ENCODE assay signal across 9 cellular contexts in genomic region chr15:85579957-85580694, GRCh38.
DNase-seq lines count a peak whose midpoint lies in the region; ATAC-seq and TF ChIP-seq lines count a peak whose summit lies in the region.
"Had no signal": no experiment of that assay in that cellular context is flagged by ENCODE, and none has a peak within 500 bp of the region (broad histone marks: within the 10 kb centered on the region; RNA-seq: fewer than 3 reads in every experiment).

No MANE protein-coding gene starts in this region.

- H4K20me1 ChIP-seq in H9 (ENCODE audit: control insufficient read depth, insufficient read depth, insufficient read length) = no peaks in the 10 kb centered on the region

- H3K27me3 ChIP-seq in mesenchymal stem cell (ENCODE audit: control insufficient read depth in 1 of 2, insufficient read depth in 1 of 2, low read length in 2 of 2) = no peaks in the 10 kb centered on the region
- H3K27me3 ChIP-seq in upper lobe of right lung = no peaks in the 10 kb centered on the region
- no peaks in the 10 kb centered on the region for H3K27me3 ChIP-seq in H9 (ENCODE audit: insufficient read depth, low read length)
- H3K27me3 ChIP-seq: SJCRH30 had no signal

- no peak overlapping the region for H2BK20ac ChIP-seq in H9 (ENCODE audit: low read depth, low read length, poor library complexity, severe bottlenecking)

- H3K4me1 ChIP-seq in mesenchymal stem cell (ENCODE audit: control insufficient read depth, insufficient read depth, low read depth, low read length) = peaks cover 26% of the 10 kb centered on the region
- H3K4me1 ChIP-seq in upper lobe of right lung = peaks cover 78% of the 10 kb centered on the region
- no peaks in the 10 kb centered on the region for H3K4me1 ChIP-seq in H9 (ENCODE audit: insufficient read depth, low read length)

- H3K9me3 Mint-ChIP-seq in activated naive CD4-positive, alpha-beta T cell treated with anti-CD3 and anti-CD28 coated beads for 36 hours = no peaks in the 10 kb centered on the region
- no peaks in the 10 kb centered on the region for H3K9me3 Mint-ChIP-seq in H9

- no peak overlapping the region for H3K4me3 Mint-ChIP-seq in activated naive CD4-positive, alpha-beta T cell treated with anti-CD3 and anti-CD28 coated beads for 36 hours
- no peak overlapping the region for H3K4me3 Mint-ChIP-seq in H9

- H2AK5ac ChIP-seq in mesenchymal stem cell (ENCODE audit: low read length, severe bottlenecking) (peak overlapping the region; percentile 65), H9 (ENCODE audit: insufficient read length, low read length) (no peak overlapping the region)

- no peak overlapping the region for H3K56ac ChIP-seq in H9 (ENCODE audit: insufficient read length, low read depth, low read length)

- H3K9me3 ChIP-seq in mesenchymal stem cell (ENCODE audit: control insufficient read depth, low read length) = no peaks in the 10 kb centered on the region
- no peaks in the 10 kb centered on the region for H3K9me3 ChIP-seq in upper lobe of right lung
- no peaks in the 10 kb centered on the region for H3K9me3 ChIP-seq in H9 (ENCODE audit: control insufficient read depth, low read depth, low read length)
- H3K9me3 ChIP-seq: SJCRH30 had no signal

- no peak overlapping the region for H4K5ac ChIP-seq in H9 (ENCODE audit: insufficient read length, low read depth, low read length)

- H3K79me2 ChIP-seq in H9 (ENCODE audit: insufficient read depth, low read length) = no peaks in the 10 kb centered on the region

- H3K4me1 Mint-ChIP-seq in activated naive CD4-positive, alpha-beta T cell treated with anti-CD3 and anti-CD28 coated beads for 36 hours (ENCODE audit: low read depth) = peaks cover 57% of the 10 kb centered on the region
- H3K4me1 Mint-ChIP-seq in H9 = peaks cover 4 to 15% of the 10 kb centered on the region in 2 experiments; a peak in 3 of 4 replicates

- no peak overlapping the region for H4K91ac ChIP-seq in mesenchymal stem cell (ENCODE audit: low read length)
- H4K91ac ChIP-seq in H9 (ENCODE audit: insufficient read length, low read depth, low read length) = no peak overlapping the region

- intact Hi-C loops in activated naive CD4-positive, alpha-beta T cell treated with anti-CD3 and anti-CD28 coated beads for 36 hours (cut with micrococcal nuclease) = loop anchor here (5.0 kb wide), 3 partner anchors 78 to 283 kb away; no protein-coding TSS in a partner anchor
- intact Hi-C loops in upper lobe of right lung (cut with DNase I) = no loop called here

- no peak overlapping the region for H3T11ph ChIP-seq in H9 (ENCODE audit: low read length)

- peak overlapping the region; percentile 58 for H3K27ac ChIP-seq in mesenchymal stem cell (ENCODE audit: low read length, poor library complexity, severe bottlenecking)
- H3K27ac ChIP-seq in upper lobe of right lung = peak overlapping the region; percentile 91
- H3K27ac ChIP-seq in H9 (ENCODE audit: insufficient read length, low read depth, low read length) = no peak overlapping the region
- H3K27ac ChIP-seq: SJCRH30 had no signal

- H2BK15ac ChIP-seq in mesenchymal stem cell (ENCODE audit: low read depth, poor library complexity, severe bottlenecking) (no peak overlapping the region), H9 (ENCODE audit: low read depth, low read length) (no peak overlapping the region)

- H3K4me3 ChIP-seq in astrocyte of the spinal cord (ENCODE audit: low read depth, low read length) (no peak overlapping the region), mesenchymal stem cell (ENCODE audit: insufficient read depth in 1 of 2, low read depth in 1 of 2, low read length in 2 of 2) (peak overlapping the region in 1 of 2 experiments; percentile 24), upper lobe of right lung (peak overlapping the region; percentile 56)
- H3K4me3 ChIP-seq: SJCRH30 had no signal

- H3K27me3 Mint-ChIP-seq in activated naive CD4-positive, alpha-beta T cell treated with anti-CD3 and anti-CD28 coated beads for 36 hours (ENCODE audit: low read depth) = no peaks in the 10 kb centered on the region
- no peaks in the 10 kb centered on the region for H3K27me3 Mint-ChIP-seq in H9 (ENCODE audit: low read depth)

- peak overlapping the region; percentile 83 for H3K9ac ChIP-seq in mesenchymal stem cell (ENCODE audit: low read length)
- no peak overlapping the region for H3K9ac ChIP-seq in H9 (ENCODE audit: extremely low read depth, insufficient read length, low read length)

- peaks cover 29% of the 10 kb centered on the region for H3K36me3 Mint-ChIP-seq in activated naive CD4-positive, alpha-beta T cell treated with anti-CD3 and anti-CD28 coated beads for 36 hours (ENCODE audit: low read depth)
- H3K36me3 Mint-ChIP-seq in H9 (ENCODE audit: insufficient read depth in 1 of 3, low read depth in 3 of 3) = peaks cover 18 to 37% (median 34%) of the 10 kb centered on the region in 3 experiments; a peak in 6 of 7 replicates

- H3K23me2 ChIP-seq in H9 (ENCODE audit: insufficient read length, low read depth, low read length, poor library complexity, severe bottlenecking) = no peaks in the 10 kb centered on the region

- 94% methylated on average over 14 of the region's 14 CpGs for WGBS in mesenchymal stem cell
- no CpG with 5 or more reads among the region's 14 CpGs for WGBS in H9 (ENCODE audit: extremely low coverage, insufficient read length, low lambda C conversion rate)

- H3K23ac ChIP-seq in mesenchymal stem cell (ENCODE audit: low read length in 2 of 2) (no peak overlapping the region), H9 (ENCODE audit: insufficient read length, low read depth, low read length) (no peak overlapping the region)

- in situ Hi-C loops in astrocyte of the spinal cord (cut with HindIII; ENCODE audit: low sequenced_read_pairs) = no loop called here

- peaks cover 23% of the 10 kb centered on the region for H3K79me1 ChIP-seq in mesenchymal stem cell (replicated peaks; ENCODE audit: low read length, poor library complexity, severe bottlenecking)
- H3K79me1 ChIP-seq in H9 (ENCODE audit: insufficient read depth, low read depth, low read length, poor library complexity, severe bottlenecking) = no peaks in the 10 kb centered on the region

- peaks cover 33 to 47% of the 10 kb centered on the region in 2 experiments for H3K36me3 ChIP-seq in mesenchymal stem cell (ENCODE audit: control insufficient read depth in 1 of 2, insufficient read depth in 2 of 2, low read depth in 1 of 2, low read length in 2 of 2)
- peaks cover 38% of the 10 kb centered on the region for H3K36me3 ChIP-seq in upper lobe of right lung

- H3K14ac ChIP-seq in mesenchymal stem cell (ENCODE audit: low read length in 2 of 2) (no peak overlapping the region), H9 (ENCODE audit: insufficient read depth, low read length) (no peak overlapping the region)

- H2AFZ ChIP-seq in mesenchymal stem cell (ENCODE audit: low read depth, low read length) (no peak overlapping the region), H9 (ENCODE audit: low read length) (no peak overlapping the region)

- no peak for DNase-seq in activated naive CD4-positive, alpha-beta T cell treated with anti-CD3 and anti-CD28 coated beads for 36 hours
- DNase-seq in activated naive CD4-positive, alpha-beta T cell (lab: John Stamatoyannopoulos, UW) = no peak
- DNase-seq in astrocyte of the spinal cord (ENCODE audit: low read depth, low spot score) (peak; percentile 50), mesenchymal stem cell (no peak), upper lobe of right lung (peak; percentile 53), H9 (no peak), cerebellar nuclear complex (lab: John Stamatoyannopoulos, UW) (no peak)
- DNase-seq: SJCRH30 had no signal

- no peak overlapping the region for H2BK12ac ChIP-seq in mesenchymal stem cell (ENCODE audit: low read length in 2 of 2)
- H2BK12ac ChIP-seq in H9 (ENCODE audit: insufficient read length, low read depth, low read length) = no peak overlapping the region

- H4K8ac ChIP-seq in mesenchymal stem cell (ENCODE audit: low read length) (no peak overlapping the region), H9 (replicated peaks; ENCODE audit: insufficient read length, low read depth, low read length) (no peak overlapping the region)

- H3K4me2 ChIP-seq in mesenchymal stem cell (ENCODE audit: low read length, poor library complexity, severe bottlenecking) (peak overlapping the region; percentile 34), H9 (ENCODE audit: insufficient read depth, insufficient read length, low read length) (no peak overlapping the region)

- H3K18ac ChIP-seq in mesenchymal stem cell (ENCODE audit: low read depth in 1 of 2, low read length in 2 of 2) (no peak overlapping the region), H9 (ENCODE audit: insufficient read length, low read depth, low read length) (no peak overlapping the region)

- H3K4ac ChIP-seq in mesenchymal stem cell (ENCODE audit: low read depth in 1 of 2, low read length in 2 of 2) (no peak overlapping the region), H9 (ENCODE audit: low read depth, low read length) (no peak overlapping the region)

- TF ChIP-seq CTCF in astrocyte of the spinal cord (IDR thresholded peaks at IDR 0.05; ENCODE audit: low read depth, low read length) (no peak), upper lobe of right lung (IDR thresholded peaks at IDR 0.05) (no peak), H9 (conservative IDR thresholded peaks at IDR 0.05) (no peak; the same call in 2 of the 3 replicates)

- H2BK120ac ChIP-seq in mesenchymal stem cell (ENCODE audit: low read depth, low read length) (no peak overlapping the region), H9 (ENCODE audit: low read depth, low read length, poor library complexity, severe bottlenecking) (no peak overlapping the region)

- H3K27ac Mint-ChIP-seq in activated naive CD4-positive, alpha-beta T cell treated with anti-CD3 and anti-CD28 coated beads for 36 hours = peak overlapping the region; percentile 85
- no peak overlapping the region for H3K27ac Mint-ChIP-seq in H9

- ATAC-seq in upper lobe of right lung = peak; percentile 61
- no peak for ATAC-seq in HG03280 (IDR thresholded peaks at IDR 0.05; ENCODE audit: unreplicated experiment)

- CTCF ChIA-PET in activated naive CD4-positive, alpha-beta T cell treated with anti-CD3 and anti-CD28 coated beads for 36 hours (lab: Charles Lee) = interaction anchor here (0.8 to 1.7 kb wide), 3 partner anchors 13 to 94 kb away, joined by 3 to 5 read pairs (median 5); no protein-coding TSS in a partner anchor

- H2BK5ac ChIP-seq in mesenchymal stem cell (ENCODE audit: low read depth, low read length, poor library complexity, severe bottlenecking) = no peak overlapping the region
- no peak overlapping the region for H2BK5ac ChIP-seq in H9 (ENCODE audit: insufficient read length, low read length)

Comparison
In these comparisons a context has a peak if more than half of its experiments do, and no peak if none do; other contexts are left out.
1. DNase-seq: peak in astrocyte of the spinal cord (single experiment) and upper lobe of right lung (single experiment); none in activated naive CD4-positive, alpha-beta T cell treated with anti-CD3 and anti-CD28 coated beads for 36 hours (single experiment), activated naive CD4-positive, alpha-beta T cell (0 of 4), mesenchymal stem cell (single experiment), H9 (single experiment) and cerebellar nuclear complex (0 of 2).